In the genomic region with DNA sequence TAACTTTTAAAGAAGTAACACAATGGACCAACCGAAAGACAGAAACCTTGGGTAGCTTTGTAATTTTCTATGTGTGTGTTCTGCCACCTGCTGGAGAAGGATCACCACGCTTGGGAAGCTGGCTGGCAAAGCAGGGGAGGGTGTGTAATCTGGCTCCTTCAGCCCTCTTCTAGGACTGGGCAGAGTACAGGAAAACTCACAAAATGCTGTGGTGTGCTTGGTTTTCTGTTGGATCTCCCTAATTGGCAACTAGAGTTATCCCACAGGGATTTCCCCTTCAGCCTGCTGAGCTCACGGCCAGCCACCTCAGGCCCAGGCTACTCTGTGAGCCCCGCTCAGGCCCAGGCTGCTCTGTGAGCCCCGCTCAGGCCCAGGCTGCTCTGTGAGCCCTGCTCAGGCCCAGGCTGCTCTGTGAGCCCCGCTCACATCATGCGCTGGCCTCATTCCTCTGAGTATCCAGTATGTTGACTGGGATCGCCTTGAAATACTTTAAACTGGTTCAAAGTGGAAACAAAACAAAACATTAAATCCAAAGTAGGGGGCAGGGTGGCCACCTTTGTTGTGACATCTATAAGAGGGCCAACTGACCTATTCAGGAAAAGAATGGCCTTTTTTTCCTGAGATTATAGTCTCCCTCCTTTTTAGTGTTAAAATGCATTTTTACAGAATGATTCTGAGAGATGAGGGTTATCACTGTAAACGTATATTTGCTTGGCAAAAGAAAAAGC, we compare ENCODE assay signal across 8 cellular contexts. TPM values are rescaled to one million over a fixed set of nuclear protein-coding genes. Genes with fewer than 3 reads are reported as not detected.
A peak's percentile ranks its signal among the peaks of the same experiment; 100 is the strongest.
DNase-seq lines count a peak whose midpoint lies in the region; ATAC-seq and TF ChIP-seq lines count a peak whose summit lies in the region.

No MANE protein-coding gene starts in this region.

- no peak for TF ChIP-seq POLR2A in breast epithelium (IDR thresholded peaks at IDR 0.05)

- no peaks in the 10 kb centered on the region for H3K27me3 ChIP-seq in breast epithelium

- H3K36me3 ChIP-seq in breast epithelium: no peaks in the 10 kb centered on the region

- ATAC-seq in HG03565 (IDR thresholded peaks at IDR 0.05; ENCODE audit: unreplicated experiment): no peak

- H3K9me3 ChIP-seq in breast epithelium: no peaks in the 10 kb centered on the region

- H3K4me1 ChIP-seq in breast epithelium: no peaks in the 10 kb centered on the region

- H3K27ac ChIP-seq in breast epithelium: peak overlapping the region; percentile 67 to 75

- intact Hi-C loops in breast epithelium (cut with DNase I; ENCODE audit: low total_unique reads): no loop called here

- H3K4me3 ChIP-seq in HFF-Myc (replicated peaks; ENCODE audit: low read depth, low read length) (no peak overlapping the region), breast epithelium (no peak overlapping the region)

- TF ChIP-seq CTCF in HFF-Myc (IDR thresholded peaks at IDR 0.05; ENCODE audit: low read depth, low read length, missing control alignments) (peak; percentile 82), breast epithelium (IDR thresholded peaks at IDR 0.05) (peak; percentile 72 to 78 (median 73))

- DNase-seq in GDM1 (lab: John Stamatoyannopoulos, UW): peak; percentile 32
- peak; percentile 61 for DNase-seq in HFF-Myc (ENCODE audit: extremely low read depth, low read depth)
- DNase-seq in NCI-H128 (lab: John Stamatoyannopoulos, UW; ENCODE audit: unreplicated experiment): peak; percentile 6
- peak; percentile 60 for DNase-seq in T1000 (lab: John Stamatoyannopoulos, UW)
- peak; percentile 58 to 62 for DNase-seq in breast epithelium (ENCODE audit: low spot score in 2 of 2)
- peak; percentile 77 for DNase-seq in iris pigment epithelial cell (ENCODE audit: low read depth)
- peak; percentile 50 for DNase-seq in smooth muscle cell of the brain vasculature (ENCODE audit: low read depth, low spot score)

RNA-seq across cellular contexts. Expression of gene RNU6-8, which starts 52.0 kb away (rescaled TPM):
- total RNA-seq in breast epithelium: not detected

RNA-seq across cellular contexts. Expression of gene RNU6-7, which starts 53.3 kb away (rescaled TPM):
- total RNA-seq in breast epithelium: not detected

Comparison
In these comparisons a context has a peak if more than half of its experiments do, and no peak if none do; other contexts are left out.
1. DNase-seq: peak in every context shown above with its lines; median percentile 77 in iris pigment epithelial cell; 61 in HFF-Myc; 60 in T1000; 60 in breast epithelium; 50 in smooth muscle cell of the brain vasculature; 32 in GDM1; 6 in NCI-H128.